ENCODE assay signal across 24 cellular contexts in the genomic region with DNA sequence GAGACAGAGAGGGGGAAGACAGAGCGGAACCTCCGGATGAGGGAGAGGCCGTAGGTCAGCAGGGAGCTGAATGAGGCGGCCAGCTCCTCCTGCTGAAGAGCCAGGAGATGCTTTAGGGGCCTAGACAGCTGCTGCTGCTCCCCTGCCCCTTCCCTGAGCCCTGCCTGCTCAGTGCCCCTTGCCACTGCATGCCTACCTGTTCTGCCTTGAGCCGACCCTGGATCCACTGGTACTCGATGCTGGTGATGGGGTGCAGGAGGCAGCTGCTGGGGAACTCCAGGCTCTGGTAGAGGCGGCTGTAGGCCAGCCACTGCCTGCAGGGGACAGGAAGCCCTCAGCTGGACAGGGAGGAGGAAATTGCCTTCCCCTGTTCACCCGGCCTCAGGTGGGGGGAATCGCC. TPM values are rescaled to one million over a fixed set of nuclear protein-coding genes. Genes with fewer than 3 reads are reported as not detected.
"Had no signal": no experiment of that assay in that cellular context is flagged by ENCODE, and none has a peak within 500 bp of the region (broad histone marks: within the 10 kb centered on the region; RNA-seq: fewer than 3 reads in every experiment).

No MANE protein-coding gene starts in this region.

- H3K27ac ChIP-seq: ascending aorta, body of pancreas, Peyer's patch, SJSA1 had no signal

- H3K9me3 ChIP-seq: ascending aorta, body of pancreas, Peyer's patch, SJSA1 had no signal

- H3K27me3 ChIP-seq: ascending aorta, body of pancreas, Peyer's patch, SJSA1 had no signal

- H3K4me1 ChIP-seq: ascending aorta, body of pancreas had no signal

- H3K4me3 ChIP-seq: ascending aorta, body of pancreas, Peyer's patch, SJSA1 had no signal

- DNase-seq: activated CD4-positive, alpha-beta T cell treated with anti-CD3 and anti-CD28 coated beads for 4 hours; activated CD4-positive, alpha-beta T cell treated with anti-CD3 and anti-CD28 coated beads, Interleukin-2, amount 50 U/mL, for 4 hours; activated naive CD4-positive, alpha-beta T cell treated with anti-CD3 and anti-CD28 coated beads, Interleukin-2, amount 50 U/mL, for 16 hours; activated T-cell treated with anti-CD3 and anti-CD28 coated beads for 4 hours; body of pancreas; central memory CD4-positive, alpha-beta T cell; Kasumi-1; NCI-H1092; NCI-H1417 treated with DMSO at 0.1 percent for 48 hours; NCI-H1694; NCI-H2029; NCI-H2107; NCI-H345; NCI-H510A treated with DMSO at 0.1 percent for 48 hours; NCI-H69; NK-92 treated with Interleukin-12 subunit alpha and Interleukin-12 subunit beta, amount 100 ng/mL, for 24 hours; OCI-M1; Peyer's patch; SHP77; SW 1271 had no signal

- ATAC-seq: activated CD4-positive, CD25-positive, alpha-beta regulatory T cell treated with anti-CD3 and anti-CD28 coated beads, Interleukin-2, amount 50 U/mL, for 24 hours; body of pancreas; SK-N-SH treated with all-trans-retinoic acid at 6 μM for 48 hours had no signal

- H3K36me3 ChIP-seq: SJSA1 had no signal

RNA-seq across cellular contexts. Expression of a gene that starts 7.6 kb away (rescaled TPM):
- total RNA-seq: SJSA1 had no signal
